Comparison of ENCODE assay signal across 2 cellular contexts in genomic region chr11:118434123-118434552, GRCh38.
TF ChIP-seq lines count a peak whose summit lies in the region.

No MANE protein-coding gene starts in this region.

TF ChIP-seq in HEK293T, 16 proteins besides CTCF, POLR2A, EP300 and RAD21:
- TF ChIP-seq NFRKB (IDR thresholded peaks at IDR 0.05): no peak
- TF ChIP-seq HDGF (IDR thresholded peaks at IDR 0.05; ENCODE audit: borderline replicate concordance): no peak
- no peak for TF ChIP-seq FOXM1 (IDR thresholded peaks at IDR 0.05; ENCODE audit: borderline replicate concordance)
- TF ChIP-seq LEF1 (IDR thresholded peaks at IDR 0.05; ENCODE audit: borderline replicate concordance): no peak
- TF ChIP-seq FOXK2 (IDR thresholded peaks at IDR 0.05): no peak
- no peak for TF ChIP-seq CTBP1 (IDR thresholded peaks at IDR 0.05; ENCODE audit: borderline replicate concordance)
- no peak for TF ChIP-seq ZNF384 (IDR thresholded peaks at IDR 0.05)
- no peak for TF ChIP-seq TARDBP (IDR thresholded peaks at IDR 0.05)
- no peak for TF ChIP-seq BHLHE40 (IDR thresholded peaks at IDR 0.05; ENCODE audit: borderline replicate concordance)
- no peak for TF ChIP-seq ELF4 (IDR thresholded peaks at IDR 0.05)
- peak; percentile 94 for TF ChIP-seq L3MBTL2 (conservative IDR thresholded peaks at IDR 0.05)
- TF ChIP-seq, protein P1, sequence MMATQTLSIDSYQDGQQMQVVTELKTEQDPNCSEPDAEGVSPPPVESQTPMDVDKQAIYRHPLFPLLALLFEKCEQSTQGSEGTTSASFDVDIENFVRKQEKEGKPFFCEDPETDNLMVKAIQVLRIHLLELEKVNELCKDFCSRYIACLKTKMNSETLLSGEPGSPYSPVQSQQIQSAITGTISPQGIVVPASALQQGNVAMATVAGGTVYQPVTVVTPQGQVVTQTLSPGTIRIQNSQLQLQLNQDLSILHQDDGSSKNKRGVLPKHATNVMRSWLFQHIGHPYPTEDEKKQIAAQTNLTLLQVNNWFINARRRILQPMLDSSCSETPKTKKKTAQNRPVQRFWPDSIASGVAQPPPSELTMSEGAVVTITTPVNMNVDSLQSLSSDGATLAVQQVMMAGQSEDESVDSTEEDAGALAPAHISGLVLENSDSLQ (IDR thresholded peaks at IDR 0.05): peak; percentile 34; the same call in 1 of the 2 replicates
- TF ChIP-seq FOXA1 (IDR thresholded peaks at IDR 0.05): no peak
- no peak for TF ChIP-seq SP1 (IDR thresholded peaks at IDR 0.05)
- no peak for TF ChIP-seq ARNT (IDR thresholded peaks at IDR 0.05)

TF ChIP-seq in HepG2, 621 proteins besides CTCF, POLR2A, EP300 and RAD21 (continues in another document):
- TF ChIP-seq GFI1 (CRISPR knock-in tag; IDR thresholded peaks at IDR 0.05; ENCODE audit: borderline replicate concordance) (no peak), IRF1 (CRISPR knock-in tag; IDR thresholded peaks at IDR 0.05; ENCODE audit: low read depth) (no peak), ATF4 (CRISPR knock-in tag; IDR thresholded peaks at IDR 0.05) (no peak), ZNF17 (CRISPR knock-in tag; IDR thresholded peaks at IDR 0.05) (no peak), MEF2D (CRISPR knock-in tag; IDR thresholded peaks at IDR 0.05) (no peak), ZFP36 (IDR thresholded peaks at IDR 0.05; ENCODE audit: borderline replicate concordance, low read depth, low read length, partially characterized antibody) (no peak), ZNF180 (CRISPR knock-in tag; IDR thresholded peaks at IDR 0.05; ENCODE audit: borderline replicate concordance, low read depth) (no peak), ZNF503 (CRISPR knock-in tag; IDR thresholded peaks at IDR 0.05) (no peak), TCF7 (IDR thresholded peaks at IDR 0.05; ENCODE audit: low read depth) (0 out of 2 replicates have a peak, but pooled peaks have one; percentile 18), ZNF557 (CRISPR knock-in tag; IDR thresholded peaks at IDR 0.05) (no peak), YEATS4 (CRISPR knock-in tag; IDR thresholded peaks at IDR 0.05; ENCODE audit: borderline replicate concordance) (no peak), IKZF5 (CRISPR knock-in tag; IDR thresholded peaks at IDR 0.05) (no peak), ZNF24 (IDR thresholded peaks at IDR 0.05) (no peak), ZNF20 (CRISPR knock-in tag; IDR thresholded peaks at IDR 0.05) (no peak), ZNF879 (CRISPR knock-in tag; IDR thresholded peaks at IDR 0.05) (no peak), ZNF224 (CRISPR knock-in tag; IDR thresholded peaks at IDR 0.05) (no peak), SMYD3 (CRISPR knock-in tag; IDR thresholded peaks at IDR 0.05) (no peak), ZNF326 (CRISPR knock-in tag; IDR thresholded peaks at IDR 0.05; ENCODE audit: borderline replicate concordance) (no peak), RXRA (CRISPR knock-in tag; IDR thresholded peaks at IDR 0.05) (no peak), HOXA7 (CRISPR knock-in tag; IDR thresholded peaks at IDR 0.05) (no peak), ZNF280B (CRISPR knock-in tag; IDR thresholded peaks at IDR 0.05; ENCODE audit: borderline replicate concordance) (no peak), ZNF160 (CRISPR knock-in tag; IDR thresholded peaks at IDR 0.05) (no peak), ZNF652 (CRISPR knock-in tag; IDR thresholded peaks at IDR 0.05; ENCODE audit: borderline replicate concordance, low read depth) (no peak), ZNF33A (CRISPR knock-in tag; IDR thresholded peaks at IDR 0.05; ENCODE audit: borderline replicate concordance) (no peak), ZNF720 (CRISPR knock-in tag; IDR thresholded peaks at IDR 0.05) (no peak), KMT2A (CRISPR knock-in tag; IDR thresholded peaks at IDR 0.05) (no peak), ZNF597 (CRISPR knock-in tag; IDR thresholded peaks at IDR 0.05) (no peak), HNRNPUL1 (IDR thresholded peaks at IDR 0.05; ENCODE audit: low read depth, low read length) (no peak), ZNF451 (CRISPR knock-in tag; IDR thresholded peaks at IDR 0.05) (no peak), ARNTL (CRISPR knock-in tag; IDR thresholded peaks at IDR 0.05) (no peak), ZNF18 (CRISPR knock-in tag; IDR thresholded peaks at IDR 0.05; ENCODE audit: insufficient replicate concordance) (no peak), ZZZ3 (CRISPR knock-in tag; IDR thresholded peaks at IDR 0.05; ENCODE audit: borderline replicate concordance) (no peak), KDM5B (CRISPR knock-in tag; IDR thresholded peaks at IDR 0.05; ENCODE audit: borderline replicate concordance) (no peak), SSRP1 (CRISPR knock-in tag; IDR thresholded peaks at IDR 0.05) (no peak), ZNF263 (CRISPR knock-in tag; IDR thresholded peaks at IDR 0.05) (no peak), E2F5 (CRISPR knock-in tag; conservative IDR thresholded peaks at IDR 0.05) (no peak), DNMT1 (CRISPR knock-in tag; IDR thresholded peaks at IDR 0.05) (no peak), ZEB1 (IDR thresholded peaks at IDR 0.05; ENCODE audit: insufficient replicate concordance, low read depth) (no peak)
- TF ChIP-seq, protein P2, sequence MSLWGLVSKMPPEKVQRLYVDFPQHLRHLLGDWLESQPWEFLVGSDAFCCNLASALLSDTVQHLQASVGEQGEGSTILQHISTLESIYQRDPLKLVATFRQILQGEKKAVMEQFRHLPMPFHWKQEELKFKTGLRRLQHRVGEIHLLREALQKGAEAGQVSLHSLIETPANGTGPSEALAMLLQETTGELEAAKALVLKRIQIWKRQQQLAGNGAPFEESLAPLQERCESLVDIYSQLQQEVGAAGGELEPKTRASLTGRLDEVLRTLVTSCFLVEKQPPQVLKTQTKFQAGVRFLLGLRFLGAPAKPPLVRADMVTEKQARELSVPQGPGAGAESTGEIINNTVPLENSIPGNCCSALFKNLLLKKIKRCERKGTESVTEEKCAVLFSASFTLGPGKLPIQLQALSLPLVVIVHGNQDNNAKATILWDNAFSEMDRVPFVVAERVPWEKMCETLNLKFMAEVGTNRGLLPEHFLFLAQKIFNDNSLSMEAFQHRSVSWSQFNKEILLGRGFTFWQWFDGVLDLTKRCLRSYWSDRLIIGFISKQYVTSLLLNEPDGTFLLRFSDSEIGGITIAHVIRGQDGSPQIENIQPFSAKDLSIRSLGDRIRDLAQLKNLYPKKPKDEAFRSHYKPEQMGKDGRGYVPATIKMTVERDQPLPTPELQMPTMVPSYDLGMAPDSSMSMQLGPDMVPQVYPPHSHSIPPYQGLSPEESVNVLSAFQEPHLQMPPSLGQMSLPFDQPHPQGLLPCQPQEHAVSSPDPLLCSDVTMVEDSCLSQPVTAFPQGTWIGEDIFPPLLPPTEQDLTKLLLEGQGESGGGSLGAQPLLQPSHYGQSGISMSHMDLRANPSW (CRISPR knock-in tag; IDR thresholded peaks at IDR 0.05; ENCODE audit: borderline replicate concordance): no peak
- TF ChIP-seq, protein P3, sequence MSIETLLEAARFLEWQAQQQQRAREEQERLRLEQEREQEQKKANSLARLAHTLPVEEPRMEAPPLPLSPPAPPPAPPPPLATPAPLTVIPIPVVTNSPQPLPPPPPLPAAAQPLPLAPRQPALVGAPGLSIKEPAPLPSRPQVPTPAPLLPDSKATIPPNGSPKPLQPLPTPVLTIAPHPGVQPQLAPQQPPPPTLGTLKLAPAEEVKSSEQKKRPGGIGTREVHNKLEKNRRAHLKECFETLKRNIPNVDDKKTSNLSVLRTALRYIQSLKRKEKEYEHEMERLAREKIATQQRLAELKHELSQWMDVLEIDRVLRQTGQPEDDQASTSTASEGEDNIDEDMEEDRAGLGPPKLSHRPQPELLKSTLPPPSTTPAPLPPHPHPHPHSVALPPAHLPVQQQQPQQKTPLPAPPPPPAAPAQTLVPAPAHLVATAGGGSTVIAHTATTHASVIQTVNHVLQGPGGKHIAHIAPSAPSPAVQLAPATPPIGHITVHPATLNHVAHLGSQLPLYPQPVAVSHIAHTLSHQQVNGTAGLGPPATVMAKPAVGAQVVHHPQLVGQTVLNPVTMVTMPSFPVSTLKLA (IDR thresholded peaks at IDR 0.05): 0 out of 2 replicates have a peak, but pooled peaks have one; percentile 8
- TF ChIP-seq, protein P4, sequence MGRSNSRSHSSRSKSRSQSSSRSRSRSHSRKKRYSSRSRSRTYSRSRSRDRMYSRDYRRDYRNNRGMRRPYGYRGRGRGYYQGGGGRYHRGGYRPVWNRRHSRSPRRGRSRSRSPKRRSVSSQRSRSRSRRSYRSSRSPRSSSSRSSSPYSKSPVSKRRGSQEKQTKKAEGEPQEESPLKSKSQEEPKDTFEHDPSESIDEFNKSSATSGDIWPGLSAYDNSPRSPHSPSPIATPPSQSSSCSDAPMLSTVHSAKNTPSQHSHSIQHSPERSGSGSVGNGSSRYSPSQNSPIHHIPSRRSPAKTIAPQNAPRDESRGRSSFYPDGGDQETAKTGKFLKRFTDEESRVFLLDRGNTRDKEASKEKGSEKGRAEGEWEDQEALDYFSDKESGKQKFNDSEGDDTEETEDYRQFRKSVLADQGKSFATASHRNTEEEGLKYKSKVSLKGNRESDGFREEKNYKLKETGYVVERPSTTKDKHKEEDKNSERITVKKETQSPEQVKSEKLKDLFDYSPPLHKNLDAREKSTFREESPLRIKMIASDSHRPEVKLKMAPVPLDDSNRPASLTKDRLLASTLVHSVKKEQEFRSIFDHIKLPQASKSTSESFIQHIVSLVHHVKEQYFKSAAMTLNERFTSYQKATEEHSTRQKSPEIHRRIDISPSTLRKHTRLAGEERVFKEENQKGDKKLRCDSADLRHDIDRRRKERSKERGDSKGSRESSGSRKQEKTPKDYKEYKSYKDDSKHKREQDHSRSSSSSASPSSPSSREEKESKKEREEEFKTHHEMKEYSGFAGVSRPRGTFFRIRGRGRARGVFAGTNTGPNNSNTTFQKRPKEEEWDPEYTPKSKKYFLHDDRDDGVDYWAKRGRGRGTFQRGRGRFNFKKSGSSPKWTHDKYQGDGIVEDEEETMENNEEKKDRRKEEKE (IDR thresholded peaks at IDR 0.05): no peak
